Comparison of ENCODE assay signal across 13 cellular contexts in genomic region chr12:3237154-3237520, GRCh38.
"Had no signal": no experiment of that assay in that cellular context is flagged by ENCODE, and none has a peak within 500 bp of the region (broad histone marks: within the 10 kb centered on the region; RNA-seq: fewer than 3 reads in every experiment).

No MANE protein-coding gene starts in this region.

- ATAC-seq: effector memory CD8-positive, alpha-beta T cell had no signal

- H3K36me3 ChIP-seq: gastroesophageal sphincter, uterus had no signal

- H3K27ac ChIP-seq: uterus had no signal

- H3K4me1 Mint-ChIP-seq: activated naive CD8-positive, alpha-beta T cell treated with anti-CD3 and anti-CD28 coated beads, Interleukin-2, amount 50 U/mL, for 24 hours had no signal

- H3K9me3 Mint-ChIP-seq: activated CD8-positive, alpha-beta T cell treated with anti-CD3 and anti-CD28 coated beads for 36 hours; activated naive CD8-positive, alpha-beta T cell treated with anti-CD3 and anti-CD28 coated beads, Interleukin-2, amount 50 U/mL, for 24 hours; dendritic cell treated with granulocyte-macrophage colony-stimulating factor and Interleukin-4, amounts not matched to agents 40 ng/mL and 50 ng/mL, for 4 days; effector memory CD8-positive, alpha-beta T cell; nephron had no signal

- H3K4me3 Mint-ChIP-seq: activated CD8-positive, alpha-beta T cell treated with anti-CD3 and anti-CD28 coated beads for 36 hours; activated naive CD8-positive, alpha-beta T cell treated with anti-CD3 and anti-CD28 coated beads, Interleukin-2, amount 50 U/mL, for 24 hours; dendritic cell treated with granulocyte-macrophage colony-stimulating factor and Interleukin-4, amounts not matched to agents 40 ng/mL and 50 ng/mL, for 4 days; effector memory CD8-positive, alpha-beta T cell; nephron had no signal

- H3K27ac Mint-ChIP-seq: activated CD8-positive, alpha-beta T cell treated with anti-CD3 and anti-CD28 coated beads for 36 hours; activated naive CD8-positive, alpha-beta T cell treated with anti-CD3 and anti-CD28 coated beads, Interleukin-2, amount 50 U/mL, for 24 hours; dendritic cell treated with granulocyte-macrophage colony-stimulating factor and Interleukin-4, amounts not matched to agents 40 ng/mL and 50 ng/mL, for 4 days; effector memory CD8-positive, alpha-beta T cell; nephron had no signal

- H3K9me3 ChIP-seq: gastroesophageal sphincter, mucosa of descending colon, uterus had no signal

- H3K4me3 ChIP-seq: gastroesophageal sphincter, lung, mucosa of descending colon, uterus had no signal

- DNase-seq: activated CD8-positive, alpha-beta memory T cell treated with anti-CD3 and anti-CD28 coated beads, Interleukin-2, amount 50 U/mL, for 4 hours; activated naive CD8-positive, alpha-beta T cell treated with anti-CD3 and anti-CD28 coated beads, Interleukin-2, amount 50 U/mL, for 24 hours; central memory CD4-positive, alpha-beta T cell; effector memory CD8-positive, alpha-beta T cell; hypothalamus; stimulated activated CD4-positive, alpha-beta T cell treated with anti-CD3 and anti-CD28 coated beads, Interleukin-4, amount 100 ng/mL, for 4 hours had no signal

- H3K27me3 ChIP-seq: gastroesophageal sphincter, uterus had no signal
